In the genomic region with DNA sequence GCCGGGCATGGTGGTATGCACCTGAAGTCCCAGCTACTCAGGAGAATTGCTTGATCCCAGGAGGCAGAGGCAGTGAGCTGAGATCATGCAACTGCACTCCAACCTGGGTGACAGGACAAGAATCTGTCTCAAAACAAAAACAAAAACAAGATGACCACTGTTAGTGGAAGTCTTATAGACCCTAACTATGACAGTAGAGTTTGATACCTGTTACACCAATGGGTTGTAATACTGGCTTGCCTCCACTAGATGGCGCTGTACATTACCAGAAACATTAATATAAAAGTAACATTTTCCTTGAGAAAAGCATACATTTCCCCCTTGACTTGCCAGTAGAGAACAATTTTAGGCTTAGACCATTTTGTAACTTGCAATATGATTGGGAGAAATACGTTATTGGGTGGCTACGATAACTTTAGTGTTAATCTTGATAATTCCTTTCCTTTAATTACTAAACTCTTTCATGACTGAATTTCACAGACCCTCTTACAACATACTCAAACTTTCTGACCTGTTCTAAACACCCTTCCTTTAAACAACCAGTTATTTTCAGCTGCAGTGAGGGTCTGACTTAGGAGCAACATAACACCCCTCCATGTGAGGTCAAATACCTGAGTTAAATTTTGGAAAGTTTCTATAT, we compare ENCODE assay signal across 7 cellular contexts. TPM values are rescaled to one million over a fixed set of nuclear protein-coding genes. Genes with fewer than 3 reads are reported as not detected.
DNase-seq lines count a peak whose midpoint lies in the region; ATAC-seq and TF ChIP-seq lines count a peak whose summit lies in the region.

No MANE protein-coding gene starts in this region.

- ATAC-seq in T-helper 17 cell, result peak; percentile 65
- peak; percentile 61 for ATAC-seq in mucosa of descending colon
- no peak for ATAC-seq in HG03520 (IDR thresholded peaks at IDR 0.05; ENCODE audit: unreplicated experiment)

- H3K36me3 Mint-ChIP-seq in T-helper 17 cell (ENCODE audit: low read depth), result no peaks in the 10 kb centered on the region

- peak; percentile 30 for DNase-seq in GM03348 (ENCODE audit: low spot score)
- peak; percentile 64 for DNase-seq in KBM-7
- DNase-seq in T-helper 17 cell, result peak in 2 of 3 donors; percentile 19 to 40
- DNase-seq in cerebellar cortex (ENCODE audit: low spot score), result peak; percentile 43
- peak in 1 of 3 donors; percentile 79 for DNase-seq in mucosa of descending colon
- DNase-seq in stromal cell of bone marrow (ENCODE audit: low read depth), result peak; percentile 15

- no peaks in the 10 kb centered on the region for H3K4me1 ChIP-seq in mucosa of descending colon (ENCODE audit: low read depth)

- no peak overlapping the region for H3K27ac Mint-ChIP-seq in T-helper 17 cell

- intact Hi-C loops in mucosa of descending colon (cut with DNase I, micrococcal nuclease), result no loop called here

- no peaks in the 10 kb centered on the region for H3K36me3 ChIP-seq in mucosa of descending colon (ENCODE audit: low read depth)

- peak; percentile 64 for TF ChIP-seq CTCF in mucosa of descending colon (IDR thresholded peaks at IDR 0.05)

- H3K4me3 ChIP-seq in mucosa of descending colon, result no peak overlapping the region

- H3K9me3 ChIP-seq in T-helper 17 cell (ENCODE audit: control insufficient read depth, low read length, poor library complexity, severe bottlenecking), result no peaks in the 10 kb centered on the region
- no peaks in the 10 kb centered on the region for H3K9me3 ChIP-seq in mucosa of descending colon

- no peak overlapping the region for H3K4me3 Mint-ChIP-seq in T-helper 17 cell

- H3K4me1 Mint-ChIP-seq in T-helper 17 cell, result no peaks in the 10 kb centered on the region

- in situ Hi-C loops in KBM-7 (cut with MboI; ENCODE audit: low pct_unique_long_range_greater_than_20kb, low sequenced_read_pairs), result no loop called here

- peaks cover 12% of the 10 kb centered on the region for H3K27me3 Mint-ChIP-seq in T-helper 17 cell

RNA-seq across cellular contexts. Expression of gene SLC25A52, which starts 19.5 kb away (rescaled TPM):
- total RNA-seq in T-helper 17 cell (not detected), mucosa of descending colon (not detected)

RNA-seq across cellular contexts. Expression of gene B4GALT6, which starts 56.8 kb away (rescaled TPM):
- total RNA-seq in T-helper 17 cell (1 to 10 TPM in 1 of 2 donors, under 1 TPM in 1; 0.10 to 2.3 TPM), mucosa of descending colon (1 to 10 TPM; 6.9 to 8.0 (median 7.8) TPM)
